2 cellular contexts compared by ENCODE assay signal in genomic region chr9:135857843-135858242, GRCh38.
TF ChIP-seq lines count a peak whose summit lies in the region.

No MANE protein-coding gene starts in this region.

TF ChIP-seq in HEK293, 187 proteins besides CTCF, POLR2A, EP300 and RAD21:
- TF ChIP-seq ZBTB17 (tag by site-specific recombination; IDR thresholded peaks at IDR 0.05) (no peak), ZNF701 (tag by site-specific recombination; IDR thresholded peaks at IDR 0.05) (no peak), HOXD13 (CRISPR knock-in tag; IDR thresholded peaks at IDR 0.05; ENCODE audit: borderline replicate concordance) (no peak), REST (tag by site-specific recombination; IDR thresholded peaks at IDR 0.05) (peak; percentile 80)

TF ChIP-seq in SK-N-SH, 30 proteins besides CTCF, POLR2A, EP300 and RAD21:
- peak; percentile 87 for TF ChIP-seq REST (IDR thresholded peaks at IDR 0.05; ENCODE audit: low read depth, low read length)
- no peak for TF ChIP-seq JUND (IDR thresholded peaks at IDR 0.05)
